In the genomic region with DNA sequence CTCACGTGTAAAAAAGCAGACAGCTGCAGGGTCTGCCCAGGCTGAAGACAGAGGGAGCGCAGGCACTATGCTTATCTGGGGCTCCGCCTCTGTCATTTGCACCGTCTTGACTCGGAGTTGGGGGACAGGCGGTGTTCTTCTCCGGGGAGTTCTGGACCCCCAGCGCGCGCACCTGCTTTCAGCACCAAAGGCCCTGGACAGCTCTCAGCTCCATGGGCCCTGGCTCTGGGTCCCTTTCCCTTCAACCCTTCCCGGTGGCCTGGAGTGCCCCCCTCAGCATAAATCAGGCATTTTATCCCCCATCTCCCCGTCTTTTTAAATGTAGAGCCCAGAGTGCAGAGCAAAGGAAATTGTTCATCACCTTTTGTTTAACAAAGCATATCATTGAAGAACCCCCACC, we compare ENCODE assay signal across 13 cellular contexts. TPM values are rescaled to one million over a fixed set of nuclear protein-coding genes. Genes with fewer than 3 reads are reported as not detected.
DNase-seq lines count a peak whose midpoint lies in the region; ATAC-seq and TF ChIP-seq lines count a peak whose summit lies in the region.
"Had no signal": no experiment of that assay in that cellular context is flagged by ENCODE, and none has a peak within 500 bp of the region (broad histone marks: within the 10 kb centered on the region; RNA-seq: fewer than 3 reads in every experiment).

No MANE protein-coding gene starts in this region.

- DNase-seq in NCI-H1436 (lab: John Stamatoyannopoulos, UW) (peak; percentile 35), NCI-H1436 treated with DMSO at 0.1 percent for 48 hours (lab: John Stamatoyannopoulos, UW) (no peak), NB4 (ENCODE audit: low read depth) (peak; percentile 29), anterior cingulate cortex (lab: John Stamatoyannopoulos, UW) (peak in 35 of 58 donors; percentile 2 to 61 (median 25)), T-cell (no peak)
- no peak for DNase-seq in stimulated activated effector memory CD8-positive, alpha-beta T cell treated with anti-CD3 and anti-CD28 coated beads, Interleukin-12 subunit alpha, Interleukin-12 subunit beta, amount 100 ng/mL, for 72 hours (ENCODE audit: low spot score in 2 of 2)
- DNase-seq: activated effector memory CD4-positive, alpha-beta T cell treated with anti-CD3 and anti-CD28 coated beads, Interleukin-2, amount 50 U/mL, for 16 hours; T1000 had no signal

- no peak overlapping the region for H3K4me3 Mint-ChIP-seq in stimulated activated effector memory CD8-positive, alpha-beta T cell treated with anti-CD3 and anti-CD28 coated beads, Interleukin-12 subunit alpha, Interleukin-12 subunit beta, amount 100 ng/mL, for 72 hours
- H3K4me3 Mint-ChIP-seq in T-cell, result peak overlapping the region in 1 of 3 donors; percentile 35

- no peaks in the 10 kb centered on the region for H4K20me1 ChIP-seq in neural cell (ENCODE audit: insufficient read depth)

- no peak for TF ChIP-seq POLR2A in NB4 (IDR thresholded peaks at IDR 0.05; ENCODE audit: extremely low read depth, insufficient read length)

- H3K9me3 Mint-ChIP-seq in stimulated activated effector memory CD8-positive, alpha-beta T cell treated with anti-CD3 and anti-CD28 coated beads, Interleukin-12 subunit alpha, Interleukin-12 subunit beta, amount 100 ng/mL, for 72 hours, result no peaks in the 10 kb centered on the region
- no peaks in the 10 kb centered on the region for H3K9me3 Mint-ChIP-seq in T-cell

- no peak overlapping the region for H3K4me3 ChIP-seq in NB4 (ENCODE audit: low read depth, low read length)
- peak overlapping the region; percentile 88 for H3K4me3 ChIP-seq in neural cell (ENCODE audit: low read length)
- H3K4me3 ChIP-seq: upper lobe of left lung had no signal

- no peaks in the 10 kb centered on the region for H3K9me3 ChIP-seq in neural cell (ENCODE audit: low read length)
- H3K9me3 ChIP-seq: upper lobe of left lung had no signal

- TF ChIP-seq CTCF in NB4 (IDR thresholded peaks at IDR 0.05; ENCODE audit: low read depth, low read length) (no peak), neural cell (IDR thresholded peaks at IDR 0.05; ENCODE audit: poor library complexity, severe bottlenecking) (peak; percentile 71)

- no peak for TF ChIP-seq EP300 in neural cell (conservative IDR thresholded peaks at IDR 0.05; ENCODE audit: poor library complexity, severe bottlenecking)

- peak; percentile 77 for TF ChIP-seq RAD21 in neural cell (conservative IDR thresholded peaks at IDR 0.05)

- POLR2A ChIA-PET in T-cell (lab: Charles Lee), result no interaction called here

- H3K4me1 Mint-ChIP-seq in stimulated activated effector memory CD8-positive, alpha-beta T cell treated with anti-CD3 and anti-CD28 coated beads, Interleukin-12 subunit alpha, Interleukin-12 subunit beta, amount 100 ng/mL, for 72 hours, result peaks cover 6% of the 10 kb centered on the region
- H3K4me1 Mint-ChIP-seq in T-cell, result peaks cover 6 to 7% (median 6%) of the 10 kb centered on the region in 3 donors

- peak overlapping the region; percentile 90 for H3K4me2 ChIP-seq in neural cell (ENCODE audit: low read length)

- no peaks in the 10 kb centered on the region for H3K9me2 ChIP-seq in neural cell (ENCODE audit: insufficient read depth, low read length)

- H3F3A ChIP-seq in neural cell (ENCODE audit: insufficient read depth, low read length, poor library complexity, severe bottlenecking), result peaks cover 3% of the 10 kb centered on the region

- peaks cover 69 to 70% of the 10 kb centered on the region in 2 donors for H3K27me3 Mint-ChIP-seq in T-cell

- peak overlapping the region; percentile 48 for H3K27ac ChIP-seq in neural cell (ENCODE audit: low read length)
- H3K27ac ChIP-seq: upper lobe of left lung had no signal

- no peaks in the 10 kb centered on the region for H3K36me3 ChIP-seq in neural cell (ENCODE audit: insufficient read depth, low read length)
- H3K36me3 ChIP-seq: upper lobe of left lung had no signal

- H3K27me3 ChIP-seq in neural cell (ENCODE audit: insufficient read depth, low read depth, low read length), result peaks cover 8% of the 10 kb centered on the region

- no peaks in the 10 kb centered on the region for H3K36me3 Mint-ChIP-seq in stimulated activated effector memory CD8-positive, alpha-beta T cell treated with anti-CD3 and anti-CD28 coated beads, Interleukin-12 subunit alpha, Interleukin-12 subunit beta, amount 100 ng/mL, for 72 hours
- no peaks in the 10 kb centered on the region for H3K36me3 Mint-ChIP-seq in T-cell

- no peak for ATAC-seq in GM18517 (IDR thresholded peaks at IDR 0.05; ENCODE audit: unreplicated experiment)
- no peak for ATAC-seq in stimulated activated effector memory CD8-positive, alpha-beta T cell treated with anti-CD3 and anti-CD28 coated beads, Interleukin-12 subunit alpha, Interleukin-12 subunit beta, amount 100 ng/mL, for 72 hours
- ATAC-seq in T-cell (replicated peaks in 1 of 4), result no peak

- peak overlapping the region; percentile 34 for H2AFZ ChIP-seq in neural cell (ENCODE audit: low read depth, low read length)

- no peaks in the 10 kb centered on the region for H3K79me2 ChIP-seq in neural cell (replicated peaks; ENCODE audit: insufficient read depth, low read length)

- H3K27ac Mint-ChIP-seq in stimulated activated effector memory CD8-positive, alpha-beta T cell treated with anti-CD3 and anti-CD28 coated beads, Interleukin-12 subunit alpha, Interleukin-12 subunit beta, amount 100 ng/mL, for 72 hours, result no peak overlapping the region
- no peak overlapping the region for H3K27ac Mint-ChIP-seq in T-cell

- peak overlapping the region; percentile 80 for H3K9ac ChIP-seq in neural cell (ENCODE audit: low read length)

- CTCF ChIA-PET in T-cell (lab: Charles Lee), result interaction anchor here in 1 of 2 donors (0.7 kb wide), 1 partner anchor 935 kb away, joined by 3 read pairs; no protein-coding TSS in a partner anchor

TF ChIP-seq in neural cell, 6 proteins besides CTCF, POLR2A, EP300 and RAD21:
- TF ChIP-seq POLR2AphosphoS5 (IDR thresholded peaks at IDR 0.05) (no peak), TAF1 (IDR thresholded peaks at IDR 0.05; ENCODE audit: low read depth) (no peak), EZH2 (IDR thresholded peaks at IDR 0.05; ENCODE audit: borderline replicate concordance, insufficient read depth, low read length, poor library complexity, severe bottlenecking) (no peak), MXI1 (conservative IDR thresholded peaks at IDR 0.05; ENCODE audit: poor library complexity, severe bottlenecking) (no peak), SMC3 (conservative IDR thresholded peaks at IDR 0.05; ENCODE audit: poor library complexity) (peak; percentile 73)
- TF ChIP-seq, protein P1, sequence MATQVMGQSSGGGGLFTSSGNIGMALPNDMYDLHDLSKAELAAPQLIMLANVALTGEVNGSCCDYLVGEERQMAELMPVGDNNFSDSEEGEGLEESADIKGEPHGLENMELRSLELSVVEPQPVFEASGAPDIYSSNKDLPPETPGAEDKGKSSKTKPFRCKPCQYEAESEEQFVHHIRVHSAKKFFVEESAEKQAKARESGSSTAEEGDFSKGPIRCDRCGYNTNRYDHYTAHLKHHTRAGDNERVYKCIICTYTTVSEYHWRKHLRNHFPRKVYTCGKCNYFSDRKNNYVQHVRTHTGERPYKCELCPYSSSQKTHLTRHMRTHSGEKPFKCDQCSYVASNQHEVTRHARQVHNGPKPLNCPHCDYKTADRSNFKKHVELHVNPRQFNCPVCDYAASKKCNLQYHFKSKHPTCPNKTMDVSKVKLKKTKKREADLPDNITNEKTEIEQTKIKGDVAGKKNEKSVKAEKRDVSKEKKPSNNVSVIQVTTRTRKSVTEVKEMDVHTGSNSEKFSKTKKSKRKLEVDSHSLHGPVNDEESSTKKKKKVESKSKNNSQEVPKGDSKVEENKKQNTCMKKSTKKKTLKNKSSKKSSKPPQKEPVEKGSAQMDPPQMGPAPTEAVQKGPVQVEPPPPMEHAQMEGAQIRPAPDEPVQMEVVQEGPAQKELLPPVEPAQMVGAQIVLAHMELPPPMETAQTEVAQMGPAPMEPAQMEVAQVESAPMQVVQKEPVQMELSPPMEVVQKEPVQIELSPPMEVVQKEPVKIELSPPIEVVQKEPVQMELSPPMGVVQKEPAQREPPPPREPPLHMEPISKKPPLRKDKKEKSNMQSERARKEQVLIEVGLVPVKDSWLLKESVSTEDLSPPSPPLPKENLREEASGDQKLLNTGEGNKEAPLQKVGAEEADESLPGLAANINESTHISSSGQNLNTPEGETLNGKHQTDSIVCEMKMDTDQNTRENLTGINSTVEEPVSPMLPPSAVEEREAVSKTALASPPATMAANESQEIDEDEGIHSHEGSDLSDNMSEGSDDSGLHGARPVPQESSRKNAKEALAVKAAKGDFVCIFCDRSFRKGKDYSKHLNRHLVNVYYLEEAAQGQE (IDR thresholded peaks at IDR 0.05; ENCODE audit: borderline replicate concordance), result peak; percentile 35

RNA-seq across cellular contexts. Expression of gene SEZ6L, which starts 1.5 kb away (rescaled TPM):
- 31.9 and 36.5 TPM in 2 replicates for polyA plus RNA-seq in neural cell
- polyA minus RNA-seq in neural cell, result 57.7 and 69.7 TPM in 2 replicates
- not detected for total RNA-seq in T-cell
- total RNA-seq: endothelial cell of umbilical vein, lung microvascular endothelial cell had no signal
- polyA plus RNA-seq: endothelial cell of umbilical vein had no signal

Comparison
In these comparisons a context has a peak if more than half of its experiments do, and no peak if none do; other contexts are left out.
1. DNase-seq: peak in NCI-H1436 (single experiment), NB4 (single experiment) and anterior cingulate cortex (35 of 58); none in NCI-H1436 treated with DMSO at 0.1 percent for 48 hours (single experiment), stimulated activated effector memory CD8-positive, alpha-beta T cell treated with anti-CD3 and anti-CD28 coated beads, Interleukin-12 subunit alpha, Interleukin-12 subunit beta, amount 100 ng/mL, for 72 hours (0 of 2) and T-cell (0 of 34).